14 cellular contexts compared by ENCODE assay signal in genomic region chr5:135271533-135272310, GRCh38.
DNase-seq lines count a peak whose midpoint lies in the region; ATAC-seq and TF ChIP-seq lines count a peak whose summit lies in the region.
"Had no signal": no experiment of that assay in that cellular context is flagged by ENCODE, and none has a peak within 500 bp of the region (broad histone marks: within the 10 kb centered on the region; RNA-seq: fewer than 3 reads in every experiment).

No MANE protein-coding gene starts in this region.

- no peaks in the 10 kb centered on the region for H3K9me3 Mint-ChIP-seq in activated naive CD8-positive, alpha-beta T cell treated with anti-CD3 and anti-CD28 coated beads for 36 hours
- H3K9me3 Mint-ChIP-seq: activated CD4-positive, alpha-beta T cell treated with anti-CD3 and anti-CD28 coated beads, Interleukin-2, amount 10 ng/mL, durations not matched to agents 24 days and 14 days; naive B cell had no signal

- H3K27me3 ChIP-seq in SJCRH30 = no peaks in the 10 kb centered on the region
- H3K27me3 ChIP-seq: transverse colon had no signal

- H3K27ac ChIP-seq in SJCRH30 = peak overlapping the region; percentile 87
- H3K27ac ChIP-seq: transverse colon had no signal

- H3K36me3 Mint-ChIP-seq in activated naive CD8-positive, alpha-beta T cell treated with anti-CD3 and anti-CD28 coated beads for 36 hours = no peaks in the 10 kb centered on the region
- H3K36me3 Mint-ChIP-seq: naive B cell had no signal

- no peak for ATAC-seq in Right ventricle myocardium superior (ENCODE audit: poor library complexity)

- H3K4me3 ChIP-seq in SJCRH30 (no peak overlapping the region), fibroblast of villous mesenchyme (ENCODE audit: low read depth, low read length) (no peak overlapping the region), retinal pigment epithelial cell (ENCODE audit: low read length) (no peak overlapping the region)
- H3K4me3 ChIP-seq: transverse colon had no signal

- TF ChIP-seq CTCF in fibroblast of villous mesenchyme (IDR thresholded peaks at IDR 0.05; ENCODE audit: insufficient read depth, low read depth, low read length) = no peak
- no peak for TF ChIP-seq CTCF in retinal pigment epithelial cell (conservative IDR thresholded peaks at IDR 0.05; ENCODE audit: low read depth, low read length)

- DNase-seq in H4 (ENCODE audit: low spot score) (peak; percentile 39), SJCRH30 (peak; percentile 94 to 97), fibroblast of villous mesenchyme (ENCODE audit: low read depth) (peak; percentile 74), retinal pigment epithelial cell (ENCODE audit: low read depth) (peak; percentile 68), Right ventricle myocardium superior (no peak)
- no peak for DNase-seq in activated naive CD8-positive, alpha-beta T cell treated with anti-CD3 and anti-CD28 coated beads for 36 hours
- DNase-seq in activated CD8-positive, alpha-beta memory T cell treated with anti-CD3 and anti-CD28 coated beads for 24 hours = no peak
- DNase-seq: activated CD4-positive, alpha-beta T cell treated with anti-CD3 and anti-CD28 coated beads, Interleukin-2, amount 10 ng/mL, durations not matched to agents 24 days and 14 days; activated gamma-delta T cell; caudate nucleus; naive B cell; NCI-H1092; small intestine; transverse colon had no signal

- H3K4me1 Mint-ChIP-seq in activated naive CD8-positive, alpha-beta T cell treated with anti-CD3 and anti-CD28 coated beads for 36 hours = no peaks in the 10 kb centered on the region
- H3K4me1 Mint-ChIP-seq: activated CD4-positive, alpha-beta T cell treated with anti-CD3 and anti-CD28 coated beads, Interleukin-2, amount 10 ng/mL, durations not matched to agents 24 days and 14 days; naive B cell had no signal

- no peak overlapping the region for H3K4me3 Mint-ChIP-seq in activated naive CD8-positive, alpha-beta T cell treated with anti-CD3 and anti-CD28 coated beads for 36 hours
- H3K4me3 Mint-ChIP-seq: activated CD4-positive, alpha-beta T cell treated with anti-CD3 and anti-CD28 coated beads, Interleukin-2, amount 10 ng/mL, durations not matched to agents 24 days and 14 days; naive B cell had no signal

- intact Hi-C loops in Right ventricle myocardium superior (cut with DNase I) = no loop called here

- H3K9me3 ChIP-seq in SJCRH30 (replicated peaks) = no peaks in the 10 kb centered on the region
- H3K9me3 ChIP-seq: transverse colon had no signal

- H3K4me1 ChIP-seq in SJCRH30 = peaks cover 65% of the 10 kb centered on the region

- no peaks in the 10 kb centered on the region for H3K36me3 ChIP-seq in SJCRH30
- H3K36me3 ChIP-seq: transverse colon had no signal

- no peak overlapping the region for H3K27ac Mint-ChIP-seq in activated naive CD8-positive, alpha-beta T cell treated with anti-CD3 and anti-CD28 coated beads for 36 hours
- H3K27ac Mint-ChIP-seq: activated CD4-positive, alpha-beta T cell treated with anti-CD3 and anti-CD28 coated beads, Interleukin-2, amount 10 ng/mL, durations not matched to agents 24 days and 14 days; naive B cell had no signal

- no peaks in the 10 kb centered on the region for H3K27me3 Mint-ChIP-seq in activated naive CD8-positive, alpha-beta T cell treated with anti-CD3 and anti-CD28 coated beads for 36 hours

Comparison
In these comparisons a context has a peak if more than half of its experiments do, and no peak if none do; other contexts are left out.
1. DNase-seq: peak in H4 (single experiment), SJCRH30 (2 of 2), fibroblast of villous mesenchyme (single experiment) and retinal pigment epithelial cell (single experiment); none in activated naive CD8-positive, alpha-beta T cell treated with anti-CD3 and anti-CD28 coated beads for 36 hours (single experiment), Right ventricle myocardium superior (single experiment) and activated CD8-positive, alpha-beta memory T cell treated with anti-CD3 and anti-CD28 coated beads for 24 hours (single experiment).